In the genomic region with DNA sequence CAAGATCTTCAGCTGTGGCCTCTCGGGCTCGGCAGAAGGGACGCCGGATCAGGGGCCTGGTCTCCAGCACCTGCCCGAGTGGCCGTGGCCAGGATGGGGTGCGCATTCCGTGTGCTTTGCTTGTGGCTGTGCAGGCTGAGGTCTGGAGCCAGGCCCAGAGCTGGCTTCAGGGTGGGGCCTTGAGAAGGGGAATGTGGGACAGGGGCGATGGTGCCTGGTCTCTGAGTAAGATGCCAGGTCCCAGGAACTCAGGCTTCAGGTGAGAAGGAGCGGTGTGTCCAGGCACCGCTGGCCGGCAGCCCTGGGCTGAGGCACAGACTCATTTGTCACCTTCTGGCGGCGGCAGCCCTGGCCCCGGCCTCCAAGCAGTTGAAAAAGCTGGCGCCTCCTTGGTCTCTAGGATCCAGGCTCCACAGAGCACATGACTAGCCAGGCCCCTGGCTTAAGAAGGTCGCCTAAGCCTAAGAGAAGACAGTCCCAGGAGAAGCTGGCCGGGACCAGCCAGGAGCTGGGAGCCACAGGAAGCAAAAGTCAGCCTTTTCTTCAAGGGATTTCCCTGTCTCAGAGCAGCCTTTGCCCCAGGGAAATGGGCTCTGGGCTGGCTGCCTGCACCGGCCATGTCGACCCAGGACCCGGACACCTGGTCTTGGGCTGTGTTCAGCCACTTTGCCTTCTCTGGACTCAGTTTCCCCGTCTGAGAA, we compare ENCODE assay signal across 20 cellular contexts. TPM values are rescaled to one million over a fixed set of nuclear protein-coding genes. Genes with fewer than 3 reads are reported as not detected.
A peak's percentile ranks its signal among the peaks of the same experiment; 100 is the strongest.
DNase-seq lines count a peak whose midpoint lies in the region; ATAC-seq and TF ChIP-seq lines count a peak whose summit lies in the region.
"Had no signal": no experiment of that assay in that cellular context is flagged by ENCODE, and none has a peak within 500 bp of the region (broad histone marks: within the 10 kb centered on the region; RNA-seq: fewer than 3 reads in every experiment).

No MANE protein-coding gene starts in this region.

- H3K36me3 ChIP-seq in adipocyte (ENCODE audit: control insufficient read depth, insufficient read depth, low read length, severe bottlenecking), result no peaks in the 10 kb centered on the region
- no peaks in the 10 kb centered on the region for H3K36me3 ChIP-seq in lower lobe of right lung
- no peaks in the 10 kb centered on the region for H3K36me3 ChIP-seq in psoas muscle (ENCODE audit: insufficient read depth in 1 of 2, low read depth in 1 of 2)
- H3K36me3 ChIP-seq: ascending aorta, suprapubic skin had no signal

- no peak for TF ChIP-seq CTCF in lower lobe of right lung (IDR thresholded peaks at IDR 0.05)
- TF ChIP-seq CTCF in psoas muscle (IDR thresholded peaks at IDR 0.05), result no peak

- H3K9me3 ChIP-seq in adipocyte (ENCODE audit: control insufficient read depth, low read length), result no peaks in the 10 kb centered on the region
- H3K9me3 ChIP-seq in lower lobe of right lung, result no peaks in the 10 kb centered on the region
- no peaks in the 10 kb centered on the region for H3K9me3 ChIP-seq in psoas muscle
- H3K9me3 ChIP-seq: ascending aorta, suprapubic skin had no signal

- H3K27ac ChIP-seq in lower lobe of right lung (no peak overlapping the region), psoas muscle (no peak overlapping the region)
- H3K27ac ChIP-seq: ascending aorta, coronary artery, parathyroid adenoma, suprapubic skin had no signal

- peaks cover 35% of the 10 kb centered on the region for H3K4me1 ChIP-seq in adipocyte (ENCODE audit: control insufficient read depth, insufficient read depth, low read length)
- no peaks in the 10 kb centered on the region for H3K4me1 ChIP-seq in lower lobe of right lung
- H3K4me1 ChIP-seq in psoas muscle, result no peaks in the 10 kb centered on the region
- H3K4me1 ChIP-seq: ascending aorta, parathyroid adenoma had no signal

- DNase-seq in HT-29 (ENCODE audit: low spot score), result peak; percentile 76
- DNase-seq in adipocyte (ENCODE audit: low read depth), result no peak
- peak; percentile 40 for DNase-seq in lower lobe of right lung
- DNase-seq in psoas muscle, result peak; percentile 11 to 53
- DNase-seq in NCI-H2029 treated with DMSO at 0.1 percent for 48 hours (lab: John Stamatoyannopoulos, UW), result no peak
- no peak for DNase-seq in HPDE6-E6E7 (ENCODE audit: extremely low spot score)
- DNase-seq in DMS153 (lab: John Stamatoyannopoulos, UW), result no peak
- DNase-seq: activated CD4-positive, alpha-beta T cell treated with anti-CD3 and anti-CD28 coated beads, Interleukin-2, amount 50 U/mL, for 48 hours; activated naive CD4-positive, alpha-beta T cell treated with Interleukin-2 at 50 U/mL for 16 hours; GDM1; NCI-H1436 treated with DMSO at 0.1 percent for 48 hours; NCI-H774; T-cell had no signal

- 32 to 42% (median 37%) methylated on average over 22 of the region's 22 CpGs for WGBS in psoas muscle, 3 donors

- intact Hi-C loops in lower lobe of right lung (cut with DNase I) (no loop called here), psoas muscle (cut with DNase I) (no loop called here)

- no peak for ATAC-seq in lower lobe of right lung
- ATAC-seq in psoas muscle, result peak in 1 of 4 donors; percentile 19
- ATAC-seq in HG03139 (IDR thresholded peaks at IDR 0.05; ENCODE audit: unreplicated experiment), result no peak
- ATAC-seq: GM12878, T-cell had no signal

- H3K4me3 ChIP-seq in adipocyte (ENCODE audit: low read length), result no peak overlapping the region
- no peak overlapping the region for H3K4me3 ChIP-seq in lower lobe of right lung
- H3K4me3 ChIP-seq in psoas muscle, result no peak overlapping the region
- H3K4me3 ChIP-seq: ascending aorta, coronary artery, GM12878, suprapubic skin had no signal

- H3K27me3 ChIP-seq in adipocyte (replicated peaks; ENCODE audit: control insufficient read depth, insufficient read depth, low read length) (peaks cover 24% of the 10 kb centered on the region), lower lobe of right lung (ENCODE audit: low read depth) (peaks cover 42% of the 10 kb centered on the region), psoas muscle (ENCODE audit: insufficient read depth in 3 of 3, low read length in 2 of 3) (peaks cover 0 to 52% (median 10%) of the 10 kb centered on the region in 3 donors)
- H3K27me3 ChIP-seq: ascending aorta had no signal

- H3K9ac ChIP-seq in adipocyte (ENCODE audit: low read length), result peak overlapping the region; percentile 20
- H3K9ac ChIP-seq: parathyroid adenoma had no signal

RNA-seq across cellular contexts. Expression of a gene that starts 35.1 kb away (rescaled TPM):
- total RNA-seq in HT-29 (2014; rRNA removed; shearing (Covaris generic)), result 88.8 and 98.8 TPM in 2 replicates
- total RNA-seq in lower lobe of right lung (8.3 TPM), psoas muscle (1 to 10 TPM; 5.1 to 7.2 (median 5.7) TPM)
- polyA plus RNA-seq in psoas muscle, result 10 to 100 TPM in 1 of 3 donors, 1 to 10 TPM in 2; 6.5 to 11.4 (median 7.8) TPM

RNA-seq across cellular contexts. Expression of a gene that starts 43.4 kb away (rescaled TPM):
- total RNA-seq in HT-29 (2014; rRNA removed; shearing (Covaris generic)), result 197 and 202 TPM in 2 replicates
- 69.4 TPM for total RNA-seq in lower lobe of right lung
- total RNA-seq in psoas muscle, result 10 to 100 TPM; 17.3 to 20.9 (median 19.4) TPM
- 10 to 100 TPM; 11.6 to 21.6 (median 15.5) TPM for polyA plus RNA-seq in psoas muscle

RNA-seq across cellular contexts. Expression of a gene that starts 52.6 kb away (rescaled TPM):
- total RNA-seq in HT-29 (2014; rRNA removed; shearing (Covaris generic)), result 76.6 and 78.7 TPM in 2 replicates
- total RNA-seq in lower lobe of right lung (not detected), psoas muscle (under 1 TPM in 1 of 4 donors, not detected in 3; 0.08 TPM)
- under 1 TPM; 0.01 to 0.07 (median 0.04) TPM for polyA plus RNA-seq in psoas muscle
- total RNA-seq: ascending aorta, GM12878 had no signal
- polyA plus RNA-seq: GM12878 had no signal

RNA-seq across cellular contexts. Expression of a gene that starts 55.6 kb away (rescaled TPM):
- total RNA-seq in HT-29 (2014; rRNA removed; shearing (Covaris generic)), result 57.4 and 59.7 TPM in 2 replicates
- 0.89 TPM for total RNA-seq in lower lobe of right lung
- total RNA-seq in psoas muscle, result under 1 TPM in 3 of 4 donors, not detected in 1; 0.27 to 0.67 (median 0.40) TPM
- under 1 TPM; 0.51 to 0.86 (median 0.67) TPM for polyA plus RNA-seq in psoas muscle
- total RNA-seq: mononuclear cell had no signal

Comparison
In these comparisons a context has a peak if more than half of its experiments do, and no peak if none do; other contexts are left out.
1. DNase-seq: peak in HT-29 (single experiment), lower lobe of right lung (single experiment) and psoas muscle (2 of 2); none in adipocyte (single experiment), NCI-H2029 treated with DMSO at 0.1 percent for 48 hours (single experiment), HPDE6-E6E7 (single experiment) and DMS153 (single experiment).
2. RNA of a gene that starts 52.6 kb away (total RNA-seq): 76.6 to 78.7 TPM in HT-29; not detected in lower lobe of right lung (single experiment) and 0.08 TPM in psoas muscle; every median in the first group is over 10 times any median in the second.